ENCODE assay signal across 1 cellular context in the genomic region with DNA sequence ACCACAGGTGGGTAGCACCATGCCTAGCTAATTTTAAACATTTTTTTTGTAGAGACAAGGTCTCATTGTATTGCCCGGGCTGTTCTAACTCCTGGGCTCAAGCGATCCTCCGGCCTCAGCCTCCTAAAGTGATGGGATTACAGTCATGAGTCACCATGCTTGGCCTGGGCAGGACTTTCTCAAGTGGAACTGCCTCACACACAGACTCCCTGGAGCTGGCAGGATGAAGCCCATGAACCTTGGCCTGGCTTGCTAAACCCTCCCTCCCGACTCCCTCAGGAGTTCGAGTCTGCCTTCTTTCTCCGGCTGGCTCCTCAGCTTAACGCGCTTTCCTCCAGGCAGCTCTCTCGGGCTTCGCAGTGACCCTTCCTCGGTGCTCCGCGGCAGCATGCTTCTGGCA.
TF ChIP-seq lines count a peak whose summit lies in the region.

No MANE protein-coding gene starts in this region.

TF ChIP-seq in HepG2, 621 proteins besides CTCF, POLR2A, EP300 and RAD21 (continued from another document):
- TF ChIP-seq, protein P1, sequence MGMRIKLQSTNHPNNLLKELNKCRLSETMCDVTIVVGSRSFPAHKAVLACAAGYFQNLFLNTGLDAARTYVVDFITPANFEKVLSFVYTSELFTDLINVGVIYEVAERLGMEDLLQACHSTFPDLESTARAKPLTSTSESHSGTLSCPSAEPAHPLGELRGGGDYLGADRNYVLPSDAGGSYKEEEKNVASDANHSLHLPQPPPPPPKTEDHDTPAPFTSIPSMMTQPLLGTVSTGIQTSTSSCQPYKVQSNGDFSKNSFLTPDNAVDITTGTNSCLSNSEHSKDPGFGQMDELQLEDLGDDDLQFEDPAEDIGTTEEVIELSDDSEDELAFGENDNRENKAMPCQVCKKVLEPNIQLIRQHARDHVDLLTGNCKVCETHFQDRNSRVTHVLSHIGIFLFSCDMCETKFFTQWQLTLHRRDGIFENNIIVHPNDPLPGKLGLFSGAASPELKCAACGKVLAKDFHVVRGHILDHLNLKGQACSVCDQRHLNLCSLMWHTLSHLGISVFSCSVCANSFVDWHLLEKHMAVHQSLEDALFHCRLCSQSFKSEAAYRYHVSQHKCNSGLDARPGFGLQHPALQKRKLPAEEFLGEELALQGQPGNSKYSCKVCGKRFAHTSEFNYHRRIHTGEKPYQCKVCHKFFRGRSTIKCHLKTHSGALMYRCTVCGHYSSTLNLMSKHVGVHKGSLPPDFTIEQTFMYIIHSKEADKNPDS (CRISPR knock-in tag; IDR thresholded peaks at IDR 0.05): no peak
- TF ChIP-seq, protein P2, sequence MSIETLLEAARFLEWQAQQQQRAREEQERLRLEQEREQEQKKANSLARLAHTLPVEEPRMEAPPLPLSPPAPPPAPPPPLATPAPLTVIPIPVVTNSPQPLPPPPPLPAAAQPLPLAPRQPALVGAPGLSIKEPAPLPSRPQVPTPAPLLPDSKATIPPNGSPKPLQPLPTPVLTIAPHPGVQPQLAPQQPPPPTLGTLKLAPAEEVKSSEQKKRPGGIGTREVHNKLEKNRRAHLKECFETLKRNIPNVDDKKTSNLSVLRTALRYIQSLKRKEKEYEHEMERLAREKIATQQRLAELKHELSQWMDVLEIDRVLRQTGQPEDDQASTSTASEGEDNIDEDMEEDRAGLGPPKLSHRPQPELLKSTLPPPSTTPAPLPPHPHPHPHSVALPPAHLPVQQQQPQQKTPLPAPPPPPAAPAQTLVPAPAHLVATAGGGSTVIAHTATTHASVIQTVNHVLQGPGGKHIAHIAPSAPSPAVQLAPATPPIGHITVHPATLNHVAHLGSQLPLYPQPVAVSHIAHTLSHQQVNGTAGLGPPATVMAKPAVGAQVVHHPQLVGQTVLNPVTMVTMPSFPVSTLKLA (IDR thresholded peaks at IDR 0.05): no peak
- no peak for TF ChIP-seq ISL2 (CRISPR knock-in tag; IDR thresholded peaks at IDR 0.05)
- TF ChIP-seq, protein P3, sequence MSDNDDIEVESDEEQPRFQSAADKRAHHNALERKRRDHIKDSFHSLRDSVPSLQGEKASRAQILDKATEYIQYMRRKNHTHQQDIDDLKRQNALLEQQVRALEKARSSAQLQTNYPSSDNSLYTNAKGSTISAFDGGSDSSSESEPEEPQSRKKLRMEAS (IDR thresholded peaks at IDR 0.05): no peak
